ENCODE assay signal across 21 cellular contexts in the genomic region with DNA sequence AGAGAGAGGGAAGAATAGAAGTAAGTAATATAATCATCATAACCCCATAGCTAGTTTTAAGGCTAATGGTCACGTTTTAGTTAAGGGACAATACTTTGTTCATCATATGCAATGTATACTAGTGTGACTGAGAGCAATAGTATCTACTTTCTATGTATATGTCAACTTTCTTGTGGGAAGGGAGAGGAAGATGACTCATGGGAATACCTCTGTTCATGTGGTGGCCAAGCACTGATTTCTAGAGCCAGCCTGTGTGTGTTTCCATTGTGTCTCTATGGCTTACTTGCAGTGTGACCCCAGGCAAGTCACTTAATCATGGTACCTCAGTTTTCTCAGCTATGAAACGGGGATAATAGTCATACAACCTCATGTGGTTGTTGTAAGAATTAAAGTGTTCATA.
DNase-seq lines count a peak whose midpoint lies in the region; TF ChIP-seq lines count a peak whose summit lies in the region.
"Had no signal": no experiment of that assay in that cellular context is flagged by ENCODE, and none has a peak within 500 bp of the region (broad histone marks: within the 10 kb centered on the region; RNA-seq: fewer than 3 reads in every experiment).

No MANE protein-coding gene starts in this region.

- DNase-seq in A172 (ENCODE audit: low spot score): peak; percentile 45
- peak; percentile 11 for DNase-seq in HPDE6-E6E7 (ENCODE audit: extremely low spot score)
- peak; percentile 24 for DNase-seq in adipocyte (ENCODE audit: low read depth)
- peak; percentile 26 to 56 for DNase-seq in foreskin fibroblast
- no peak for DNase-seq in smooth muscle cell (lab: John Stamatoyannopoulos, UW; ENCODE audit: unreplicated experiment)
- no peak for DNase-seq in colonic mucosa
- no peak for DNase-seq in activated T-cell treated with anti-CD3 and anti-CD28 coated beads for 4 hours
- DNase-seq in NCI-H1048 (lab: John Stamatoyannopoulos, UW): no peak
- DNase-seq: activated T-cell treated with anti-CD3 and anti-CD28 coated beads, Interleukin-2, amount 50 U/mL, for 1 hour; CD8-positive, alpha-beta memory T cell; erythroblast; GF-D8; HFFc6; left lung; NCI-H146; NCI-H446; small intestine; transverse colon had no signal

- H3K9me3 ChIP-seq in adipocyte (ENCODE audit: control insufficient read depth, low read length): no peaks in the 10 kb centered on the region
- no peaks in the 10 kb centered on the region for H3K9me3 ChIP-seq in smooth muscle cell (replicated peaks; ENCODE audit: low read depth)
- no peaks in the 10 kb centered on the region for H3K9me3 ChIP-seq in colonic mucosa
- H3K9me3 ChIP-seq: left lung, transverse colon had no signal

- H3K27me3 ChIP-seq in adipocyte (replicated peaks; ENCODE audit: control insufficient read depth, insufficient read depth, low read length) (no peaks in the 10 kb centered on the region), smooth muscle cell (ENCODE audit: low read depth) (no peaks in the 10 kb centered on the region), colonic mucosa (no peaks in the 10 kb centered on the region)
- H3K27me3 ChIP-seq: left lung, SJCRH30, transverse colon had no signal

- H2AFZ ChIP-seq in smooth muscle cell (ENCODE audit: low read depth): no peak overlapping the region

- TF ChIP-seq CTCF in foreskin fibroblast (IDR thresholded peaks at IDR 0.05; ENCODE audit: low read depth, low read length) (no peak), smooth muscle cell (IDR thresholded peaks at IDR 0.05; ENCODE audit: borderline replicate concordance, insufficient read depth, poor library complexity, severe bottlenecking) (no peak), colonic mucosa (IDR thresholded peaks at IDR 0.05) (no peak)

- H3K9ac ChIP-seq in adipocyte (ENCODE audit: low read length): no peak overlapping the region
- no peak overlapping the region for H3K9ac ChIP-seq in smooth muscle cell (ENCODE audit: low read depth)
- no peak overlapping the region for H3K9ac ChIP-seq in colonic mucosa (ENCODE audit: low read depth in 2 of 2, low read length in 2 of 2)

- H3K4me3 ChIP-seq in adipocyte (ENCODE audit: low read length) (no peak overlapping the region), foreskin fibroblast (ENCODE audit: low read depth in 1 of 2, low read length in 2 of 2) (no peak overlapping the region), smooth muscle cell (no peak overlapping the region), colonic mucosa (no peak overlapping the region)
- H3K4me3 ChIP-seq: A549, coronary artery, left lung, SJCRH30, transverse colon had no signal

- no peaks in the 10 kb centered on the region for H3K79me2 ChIP-seq in smooth muscle cell (ENCODE audit: low read depth)

- WGBS in smooth muscle cell (ENCODE audit: low lambda C conversion rate): 56% methylated on average over 2 of the region's 2 CpGs

- intact Hi-C loops in colonic mucosa (cut with DNase I): no loop called here

- no peaks in the 10 kb centered on the region for H3K36me3 ChIP-seq in adipocyte (ENCODE audit: control insufficient read depth, insufficient read depth, low read length, severe bottlenecking)
- H3K36me3 ChIP-seq in smooth muscle cell (ENCODE audit: low read depth): no peaks in the 10 kb centered on the region
- no peaks in the 10 kb centered on the region for H3K36me3 ChIP-seq in colonic mucosa
- H3K36me3 ChIP-seq: left lung, SJCRH30, transverse colon had no signal

- H3K4me1 ChIP-seq in adipocyte (ENCODE audit: control insufficient read depth, insufficient read depth, low read length) (no peaks in the 10 kb centered on the region), smooth muscle cell (ENCODE audit: low read depth) (no peaks in the 10 kb centered on the region), colonic mucosa (no peaks in the 10 kb centered on the region)
- H3K4me1 ChIP-seq: A549, left lung, SJCRH30, transverse colon had no signal

- H3K27ac ChIP-seq in smooth muscle cell (ENCODE audit: low read depth): no peak overlapping the region
- no peak overlapping the region for H3K27ac ChIP-seq in colonic mucosa
- H3K27ac ChIP-seq: A549, coronary artery, left lung, SJCRH30, transverse colon had no signal

- H4K20me1 ChIP-seq in smooth muscle cell (ENCODE audit: low read depth): no peaks in the 10 kb centered on the region

- H3F3A ChIP-seq in smooth muscle cell (ENCODE audit: low read depth): no peaks in the 10 kb centered on the region

- H3K4me2 ChIP-seq in smooth muscle cell: no peak overlapping the region
- H3K4me2 ChIP-seq: A549 had no signal

Comparison
In these comparisons a context has a peak if more than half of its experiments do, and no peak if none do; other contexts are left out.
1. DNase-seq: peak in A172 (single experiment), HPDE6-E6E7 (single experiment), adipocyte (single experiment) and foreskin fibroblast (2 of 2); none in smooth muscle cell (single experiment), colonic mucosa (single experiment), activated T-cell treated with anti-CD3 and anti-CD28 coated beads for 4 hours (single experiment) and NCI-H1048 (single experiment).